ENCODE assay signal across 1 cellular context in genomic region chr17:28661635-28662526, GRCh38.
TF ChIP-seq lines count a peak whose summit lies in the region.

Gene SDF2, minus strand, starts transcription at chr17:28661906. Its CDS starts 30 bp downstream, at chr17:28661876.
Gene SUPT6H, plus strand, starts transcription at chr17:28662205. Its CDS starts 11,197 bp downstream, at chr17:28673402.

TF ChIP-seq in HepG2, 621 proteins besides CTCF, POLR2A, EP300 and RAD21 (continued from another document and continues in another):
- peak; percentile 95; the same call in 1 of the 2 replicates for TF ChIP-seq ARID4A (CRISPR knock-in tag; IDR thresholded peaks at IDR 0.05; ENCODE audit: borderline replicate concordance)
- TF ChIP-seq FOXC1 (CRISPR knock-in tag; IDR thresholded peaks at IDR 0.05; ENCODE audit: borderline replicate concordance): peak; percentile 21; the same call in 1 of the 2 replicates
- TF ChIP-seq SATB2 (CRISPR knock-in tag; IDR thresholded peaks at IDR 0.05): no peak
- peak; percentile 95 for TF ChIP-seq HDAC1 (CRISPR knock-in tag; IDR thresholded peaks at IDR 0.05)
- peak; percentile 84; the same call in 1 of the 2 replicates for TF ChIP-seq ZNF350 (CRISPR knock-in tag; IDR thresholded peaks at IDR 0.05; ENCODE audit: borderline replicate concordance, low read depth)
- TF ChIP-seq NFE2L2 (IDR thresholded peaks at IDR 0.05; ENCODE audit: low read length): no peak
- TF ChIP-seq ZNF230 (CRISPR knock-in tag; IDR thresholded peaks at IDR 0.05): peak; percentile 90; the same call in 1 of the 2 replicates
- 0 out of 2 replicates have a peak, but pooled peaks have one; percentile 42 for TF ChIP-seq TARDBP (CRISPR knock-in tag; IDR thresholded peaks at IDR 0.05)
- no peak for TF ChIP-seq ZNF646 (CRISPR knock-in tag; IDR thresholded peaks at IDR 0.05)
- TF ChIP-seq NFE2 (CRISPR knock-in tag; IDR thresholded peaks at IDR 0.05): no peak
- TF ChIP-seq ZNF710 (CRISPR knock-in tag; IDR thresholded peaks at IDR 0.05; ENCODE audit: borderline replicate concordance): no peak
- peak; percentile 96 for TF ChIP-seq KDM5A (IDR thresholded peaks at IDR 0.05; ENCODE audit: borderline replicate concordance, low read length)
- TF ChIP-seq RFX1 (IDR thresholded peaks at IDR 0.05): no peak
- TF ChIP-seq HNRNPL (IDR thresholded peaks at IDR 0.05; ENCODE audit: low read depth, low read length): 0 out of 2 replicates have a peak, but pooled peaks have one; percentile 22
- peak; percentile 86 for TF ChIP-seq ZNF263 (CRISPR knock-in tag; IDR thresholded peaks at IDR 0.05)
- peak; percentile 69 for TF ChIP-seq SMAD3 (CRISPR knock-in tag; IDR thresholded peaks at IDR 0.05)
- peak; percentile 32; the same call in 1 of the 2 replicates for TF ChIP-seq ZNF296 (CRISPR knock-in tag; conservative IDR thresholded peaks at IDR 0.05)
- peak; percentile 79; the same call in 1 of the 2 replicates for TF ChIP-seq SP2 (CRISPR knock-in tag; IDR thresholded peaks at IDR 0.05)
- TF ChIP-seq ZNF800 (CRISPR knock-in tag; IDR thresholded peaks at IDR 0.05): no peak
- TF ChIP-seq MXD1 (CRISPR knock-in tag; IDR thresholded peaks at IDR 0.05): peak; percentile 45; the same call in 1 of the 2 replicates
- TF ChIP-seq TFDP1 (CRISPR knock-in tag; IDR thresholded peaks at IDR 0.05; ENCODE audit: borderline replicate concordance): peak; percentile 75; the same call in 1 of the 2 replicates
- no peak for TF ChIP-seq ZNF790 (CRISPR knock-in tag; IDR thresholded peaks at IDR 0.05; ENCODE audit: borderline replicate concordance)
- TF ChIP-seq ZNF281 (CRISPR knock-in tag; IDR thresholded peaks at IDR 0.05; ENCODE audit: borderline replicate concordance): peak; percentile 63; the same call in 1 of the 2 replicates
- 0 out of 2 replicates have a peak, but pooled peaks have one; percentile 44 for TF ChIP-seq ZNF362 (CRISPR knock-in tag; IDR thresholded peaks at IDR 0.05; ENCODE audit: borderline replicate concordance)
- no peak for TF ChIP-seq NONO (IDR thresholded peaks at IDR 0.05)
- TF ChIP-seq NONO (CRISPR knock-in tag; conservative IDR thresholded peaks at IDR 0.05): peak; percentile 95
- no peak for TF ChIP-seq SCMH1 (CRISPR knock-in tag; IDR thresholded peaks at IDR 0.05; ENCODE audit: borderline replicate concordance)
- no peak for TF ChIP-seq ZBTB37 (CRISPR knock-in tag; IDR thresholded peaks at IDR 0.05)
- TF ChIP-seq TAF1 (CRISPR knock-in tag; IDR thresholded peaks at IDR 0.05): peak; percentile 79
